Comparison of ENCODE assay signal across 1 cellular context in the genomic region with DNA sequence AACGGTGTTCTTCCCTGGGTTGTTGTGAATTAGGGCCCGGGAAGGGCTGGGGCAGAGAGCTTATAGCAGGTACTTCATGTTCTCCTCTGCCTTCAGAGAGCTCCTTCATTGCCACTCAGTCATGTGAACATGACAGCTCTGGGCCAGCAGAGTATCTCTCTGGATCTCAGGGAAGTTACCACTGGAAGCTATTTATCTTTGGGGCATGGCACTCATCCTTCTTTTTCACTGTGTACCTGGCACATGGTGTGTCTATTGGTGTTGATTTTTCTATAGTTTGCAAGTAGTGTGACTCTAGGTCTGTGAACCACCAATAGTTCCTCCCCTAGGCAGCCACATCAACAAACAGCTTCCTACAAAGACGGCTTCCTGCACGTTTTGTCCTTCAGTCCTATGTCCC.
TF ChIP-seq lines count a peak whose summit lies in the region.

No MANE protein-coding gene starts in this region.

TF ChIP-seq in HCT116, 20 proteins besides CTCF, POLR2A, EP300 and RAD21 (continued from another document):
- TF ChIP-seq, protein P1, sequence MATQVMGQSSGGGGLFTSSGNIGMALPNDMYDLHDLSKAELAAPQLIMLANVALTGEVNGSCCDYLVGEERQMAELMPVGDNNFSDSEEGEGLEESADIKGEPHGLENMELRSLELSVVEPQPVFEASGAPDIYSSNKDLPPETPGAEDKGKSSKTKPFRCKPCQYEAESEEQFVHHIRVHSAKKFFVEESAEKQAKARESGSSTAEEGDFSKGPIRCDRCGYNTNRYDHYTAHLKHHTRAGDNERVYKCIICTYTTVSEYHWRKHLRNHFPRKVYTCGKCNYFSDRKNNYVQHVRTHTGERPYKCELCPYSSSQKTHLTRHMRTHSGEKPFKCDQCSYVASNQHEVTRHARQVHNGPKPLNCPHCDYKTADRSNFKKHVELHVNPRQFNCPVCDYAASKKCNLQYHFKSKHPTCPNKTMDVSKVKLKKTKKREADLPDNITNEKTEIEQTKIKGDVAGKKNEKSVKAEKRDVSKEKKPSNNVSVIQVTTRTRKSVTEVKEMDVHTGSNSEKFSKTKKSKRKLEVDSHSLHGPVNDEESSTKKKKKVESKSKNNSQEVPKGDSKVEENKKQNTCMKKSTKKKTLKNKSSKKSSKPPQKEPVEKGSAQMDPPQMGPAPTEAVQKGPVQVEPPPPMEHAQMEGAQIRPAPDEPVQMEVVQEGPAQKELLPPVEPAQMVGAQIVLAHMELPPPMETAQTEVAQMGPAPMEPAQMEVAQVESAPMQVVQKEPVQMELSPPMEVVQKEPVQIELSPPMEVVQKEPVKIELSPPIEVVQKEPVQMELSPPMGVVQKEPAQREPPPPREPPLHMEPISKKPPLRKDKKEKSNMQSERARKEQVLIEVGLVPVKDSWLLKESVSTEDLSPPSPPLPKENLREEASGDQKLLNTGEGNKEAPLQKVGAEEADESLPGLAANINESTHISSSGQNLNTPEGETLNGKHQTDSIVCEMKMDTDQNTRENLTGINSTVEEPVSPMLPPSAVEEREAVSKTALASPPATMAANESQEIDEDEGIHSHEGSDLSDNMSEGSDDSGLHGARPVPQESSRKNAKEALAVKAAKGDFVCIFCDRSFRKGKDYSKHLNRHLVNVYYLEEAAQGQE (IDR thresholded peaks at IDR 0.05; ENCODE audit: low read depth), result no peak
- TF ChIP-seq ZFX (IDR thresholded peaks at IDR 0.05) (no peak), EZH2 (IDR thresholded peaks at IDR 0.05) (no peak), SRF (IDR thresholded peaks at IDR 0.05; ENCODE audit: low read depth) (no peak), YY1 (IDR thresholded peaks at IDR 0.05; ENCODE audit: extremely low read depth, insufficient replicate concordance, low read depth, low read length) (no peak), CEBPB (IDR thresholded peaks at IDR 0.05; ENCODE audit: low read depth) (no peak), POLR2AphosphoS5 (IDR thresholded peaks at IDR 0.05; ENCODE audit: low read depth, low read length) (no peak), SIN3A (IDR thresholded peaks at IDR 0.05; ENCODE audit: low read depth) (no peak), EZH2phosphoT487 (IDR thresholded peaks at IDR 0.05; ENCODE audit: borderline replicate concordance) (no peak), TCF7L2 (IDR thresholded peaks at IDR 0.05; ENCODE audit: borderline replicate concordance, extremely low read depth, insufficient read depth, insufficient read length) (no peak), SP1 (IDR thresholded peaks at IDR 0.05; ENCODE audit: low read depth) (no peak), JUND (IDR thresholded peaks at IDR 0.05) (no peak)
- TF ChIP-seq, protein P2, sequence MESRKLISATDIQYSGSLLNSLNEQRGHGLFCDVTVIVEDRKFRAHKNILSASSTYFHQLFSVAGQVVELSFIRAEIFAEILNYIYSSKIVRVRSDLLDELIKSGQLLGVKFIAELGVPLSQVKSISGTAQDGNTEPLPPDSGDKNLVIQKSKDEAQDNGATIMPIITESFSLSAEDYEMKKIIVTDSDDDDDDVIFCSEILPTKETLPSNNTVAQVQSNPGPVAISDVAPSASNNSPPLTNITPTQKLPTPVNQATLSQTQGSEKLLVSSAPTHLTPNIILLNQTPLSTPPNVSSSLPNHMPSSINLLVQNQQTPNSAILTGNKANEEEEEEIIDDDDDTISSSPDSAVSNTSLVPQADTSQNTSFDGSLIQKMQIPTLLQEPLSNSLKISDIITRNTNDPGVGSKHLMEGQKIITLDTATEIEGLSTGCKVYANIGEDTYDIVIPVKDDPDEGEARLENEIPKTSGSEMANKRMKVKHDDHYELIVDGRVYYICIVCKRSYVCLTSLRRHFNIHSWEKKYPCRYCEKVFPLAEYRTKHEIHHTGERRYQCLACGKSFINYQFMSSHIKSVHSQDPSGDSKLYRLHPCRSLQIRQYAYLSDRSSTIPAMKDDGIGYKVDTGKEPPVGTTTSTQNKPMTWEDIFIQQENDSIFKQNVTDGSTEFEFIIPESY (IDR thresholded peaks at IDR 0.05; ENCODE audit: extremely low read depth, insufficient replicate concordance, low read length), result no peak
- TF ChIP-seq, protein P3, sequence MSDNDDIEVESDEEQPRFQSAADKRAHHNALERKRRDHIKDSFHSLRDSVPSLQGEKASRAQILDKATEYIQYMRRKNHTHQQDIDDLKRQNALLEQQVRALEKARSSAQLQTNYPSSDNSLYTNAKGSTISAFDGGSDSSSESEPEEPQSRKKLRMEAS (IDR thresholded peaks at IDR 0.05), result no peak
